In the genomic region with DNA sequence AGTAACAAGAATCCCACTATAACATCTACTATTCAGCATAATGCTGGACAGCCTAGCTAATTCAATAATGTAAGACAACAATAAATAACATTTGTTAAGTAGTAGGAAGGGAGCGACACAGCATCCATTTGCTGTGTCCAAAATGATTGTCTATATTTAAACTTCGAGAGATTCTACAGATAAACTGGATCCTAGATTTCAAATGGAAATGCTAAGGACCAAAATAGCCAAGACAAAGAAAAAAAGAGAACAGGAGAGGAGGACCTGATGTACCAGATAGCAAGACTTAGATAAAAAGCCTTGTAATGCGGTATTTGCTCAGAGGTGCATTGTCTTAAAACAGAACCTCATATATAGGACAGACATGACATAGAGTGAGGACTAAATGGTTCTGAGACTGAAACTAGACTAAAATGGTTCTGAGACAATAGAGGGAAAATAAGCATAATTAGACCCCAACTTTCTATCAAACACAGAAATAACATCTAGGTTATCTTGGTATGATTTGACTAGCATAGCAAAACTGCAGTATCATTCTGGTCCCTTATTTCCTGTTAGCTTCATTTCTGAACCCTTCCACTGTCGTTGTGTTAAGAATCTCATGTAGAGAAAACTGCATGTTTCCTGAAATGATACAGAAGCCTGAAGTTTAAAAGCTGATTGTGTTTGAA, we compare ENCODE assay signal across 13 cellular contexts. TPM values are rescaled to one million over a fixed set of nuclear protein-coding genes. Genes with fewer than 3 reads are reported as not detected.
A peak's percentile ranks its signal among the peaks of the same experiment; 100 is the strongest.
DNase-seq lines count a peak whose midpoint lies in the region; ATAC-seq and TF ChIP-seq lines count a peak whose summit lies in the region.
"Had no signal": no experiment of that assay in that cellular context is flagged by ENCODE, and none has a peak within 500 bp of the region (broad histone marks: within the 10 kb centered on the region; RNA-seq: fewer than 3 reads in every experiment).

No MANE protein-coding gene starts in this region.

- peaks cover 10% of the 10 kb centered on the region for H3K4me1 ChIP-seq in CD4-positive, CD25-positive, alpha-beta regulatory T cell (ENCODE audit: control insufficient read depth, insufficient read depth, low read length, poor library complexity, severe bottlenecking)
- no peaks in the 10 kb centered on the region for H3K4me1 ChIP-seq in upper lobe of left lung
- H3K4me1 ChIP-seq: right atrium auricular region had no signal

- no peak for TF ChIP-seq POLR2A in upper lobe of left lung (IDR thresholded peaks at IDR 0.05)

- no peaks in the 10 kb centered on the region for H3K9me3 ChIP-seq in CD4-positive, CD25-positive, alpha-beta regulatory T cell (ENCODE audit: control insufficient read depth in 2 of 2, low read length in 2 of 2)
- H3K9me3 ChIP-seq in upper lobe of left lung, result no peaks in the 10 kb centered on the region
- H3K9me3 ChIP-seq: right atrium auricular region had no signal

- 66 to 77% methylated on average over 4 of the region's 4 CpGs for WGBS in upper lobe of left lung, 2 donors

- peaks cover 13 to 26% (median 16%) of the 10 kb centered on the region in 4 donors for H3K4me1 Mint-ChIP-seq in CD4-positive, CD25-positive, alpha-beta regulatory T cell
- peaks cover 33% of the 10 kb centered on the region for H3K4me1 Mint-ChIP-seq in T-helper 2 cell treated with Interferon-gamma antibody and Interleukin-4, amounts not matched to agents 5 μg/mL and 100 μg/mL, for 36 hours (ENCODE audit: low read depth)
- no peaks in the 10 kb centered on the region for H3K4me1 Mint-ChIP-seq in type B pancreatic cell (ENCODE audit: unreplicated experiment)

- intact Hi-C loops in sciatic nerve (cut with DNase I), result no loop called here

- H3K27me3 ChIP-seq in CD4-positive, CD25-positive, alpha-beta regulatory T cell (ENCODE audit: control insufficient read depth, insufficient read depth, low read length), result no peaks in the 10 kb centered on the region
- H3K27me3 ChIP-seq in upper lobe of left lung, result no peaks in the 10 kb centered on the region
- H3K27me3 ChIP-seq: dorsolateral prefrontal cortex, right atrium auricular region had no signal

- DNase-seq in CD4-positive, CD25-positive, alpha-beta regulatory T cell, result peak in 1 of 3 donors; percentile 59
- no peak for DNase-seq in T-helper 2 cell treated with Interferon-gamma antibody and Interleukin-4, amounts not matched to agents 5 μg/mL and 100 μg/mL, for 36 hours (ENCODE audit: low spot score)
- DNase-seq in SW 1271 (lab: John Stamatoyannopoulos, UW) (no peak), upper lobe of left lung (no peak), type B pancreatic cell (ENCODE audit: extremely low spot score, unreplicated experiment) (no peak), sciatic nerve (ENCODE audit: low spot score) (no peak)
- DNase-seq: dorsolateral prefrontal cortex; kidney; NCI-H69; stimulated activated naive CD4-positive, alpha-beta T cell had no signal

- H3K27ac ChIP-seq in CD4-positive, CD25-positive, alpha-beta regulatory T cell (ENCODE audit: insufficient read depth, low read length, poor library complexity, severe bottlenecking), result no peak overlapping the region
- H3K27ac ChIP-seq in upper lobe of left lung, result no peak overlapping the region
- H3K27ac ChIP-seq: right atrium auricular region had no signal

- peak overlapping the region; percentile 68 for H3K4me3 ChIP-seq in CD4-positive, CD25-positive, alpha-beta regulatory T cell (ENCODE audit: low read depth, low read length)
- H3K4me3 ChIP-seq in upper lobe of left lung, result no peak overlapping the region
- H3K4me3 ChIP-seq: dorsolateral prefrontal cortex, right atrium auricular region had no signal

- peak overlapping the region; percentile 58 to 91 (median 88) for H3K4me3 Mint-ChIP-seq in CD4-positive, CD25-positive, alpha-beta regulatory T cell
- H3K4me3 Mint-ChIP-seq in T-helper 2 cell treated with Interferon-gamma antibody and Interleukin-4, amounts not matched to agents 5 μg/mL and 100 μg/mL, for 36 hours, result peak overlapping the region; percentile 84
- H3K4me3 Mint-ChIP-seq in type B pancreatic cell, result no peak overlapping the region

- no peak for TF ChIP-seq EP300 in upper lobe of left lung (IDR thresholded peaks at IDR 0.05)

- H3K36me3 Mint-ChIP-seq in CD4-positive, CD25-positive, alpha-beta regulatory T cell, result no peaks in the 10 kb centered on the region
- H3K36me3 Mint-ChIP-seq in T-helper 2 cell treated with Interferon-gamma antibody and Interleukin-4, amounts not matched to agents 5 μg/mL and 100 μg/mL, for 36 hours (ENCODE audit: low read depth), result peaks cover 4% of the 10 kb centered on the region
- no peaks in the 10 kb centered on the region for H3K36me3 Mint-ChIP-seq in type B pancreatic cell

- H3K27me3 Mint-ChIP-seq in CD4-positive, CD25-positive, alpha-beta regulatory T cell, result no peaks in the 10 kb centered on the region
- no peaks in the 10 kb centered on the region for H3K27me3 Mint-ChIP-seq in T-helper 2 cell treated with Interferon-gamma antibody and Interleukin-4, amounts not matched to agents 5 μg/mL and 100 μg/mL, for 36 hours (ENCODE audit: low read depth)
- no peaks in the 10 kb centered on the region for H3K27me3 Mint-ChIP-seq in type B pancreatic cell

- ATAC-seq in CD4-positive, CD25-positive, alpha-beta regulatory T cell (ENCODE audit: low read depth in 2 of 2), result peak; percentile 40 to 44
- ATAC-seq in GM18909 (IDR thresholded peaks at IDR 0.05; ENCODE audit: poor library complexity, unreplicated experiment) (peak; percentile 76), HG02938 (IDR thresholded peaks at IDR 0.05; ENCODE audit: unreplicated experiment) (peak; percentile 71), upper lobe of left lung (ENCODE audit: low FRiP score in 2 of 2) (no peak), sciatic nerve (no peak)

- peak overlapping the region; percentile 61 to 91 (median 85) for H3K27ac Mint-ChIP-seq in CD4-positive, CD25-positive, alpha-beta regulatory T cell
- H3K27ac Mint-ChIP-seq in T-helper 2 cell treated with Interferon-gamma antibody and Interleukin-4, amounts not matched to agents 5 μg/mL and 100 μg/mL, for 36 hours, result peak overlapping the region; percentile 96
- no peak overlapping the region for H3K27ac Mint-ChIP-seq in type B pancreatic cell

- TF ChIP-seq CTCF in upper lobe of left lung (IDR thresholded peaks at IDR 0.05) (no peak), type B pancreatic cell (conservative IDR thresholded peaks at IDR 0.05) (no peak)

- no peaks in the 10 kb centered on the region for H3K9me3 Mint-ChIP-seq in CD4-positive, CD25-positive, alpha-beta regulatory T cell
- H3K9me3 Mint-ChIP-seq in T-helper 2 cell treated with Interferon-gamma antibody and Interleukin-4, amounts not matched to agents 5 μg/mL and 100 μg/mL, for 36 hours, result no peaks in the 10 kb centered on the region
- no peaks in the 10 kb centered on the region for H3K9me3 Mint-ChIP-seq in type B pancreatic cell

- H3K36me3 ChIP-seq in CD4-positive, CD25-positive, alpha-beta regulatory T cell (ENCODE audit: control insufficient read depth, insufficient read depth, low read length), result no peaks in the 10 kb centered on the region
- H3K36me3 ChIP-seq in upper lobe of left lung, result no peaks in the 10 kb centered on the region
- H3K36me3 ChIP-seq: right atrium auricular region had no signal

RNA-seq across cellular contexts. Expression of gene HPGDS, which starts 3.8 kb away (rescaled TPM):
- 0.39 TPM for total RNA-seq in CD4-positive, CD25-positive, alpha-beta regulatory T cell
- polyA plus RNA-seq in CD4-positive, CD25-positive, alpha-beta regulatory T cell, result 1 to 10 TPM in 2 of 4 donors, not detected in 2; 1.1 to 2.5 TPM
- total RNA-seq in upper lobe of left lung (10 to 100 TPM in 2 of 6 donors, 1 to 10 TPM in 3, under 1 TPM in 1; 0.59 to 17.8 (median 5.2) TPM), type B pancreatic cell (ENCODE audit: low replicate concordance) (not detected in 2 replicates), sciatic nerve (4.7 TPM)

Comparison
In these comparisons a context has a peak if more than half of its experiments do, and no peak if none do; other contexts are left out.
1. ATAC-seq: peak in CD4-positive, CD25-positive, alpha-beta regulatory T cell (2 of 2), GM18909 (single experiment) and HG02938 (single experiment); none in upper lobe of left lung (0 of 2) and sciatic nerve (single experiment).